12 cellular contexts compared by ENCODE assay signal in the genomic region with DNA sequence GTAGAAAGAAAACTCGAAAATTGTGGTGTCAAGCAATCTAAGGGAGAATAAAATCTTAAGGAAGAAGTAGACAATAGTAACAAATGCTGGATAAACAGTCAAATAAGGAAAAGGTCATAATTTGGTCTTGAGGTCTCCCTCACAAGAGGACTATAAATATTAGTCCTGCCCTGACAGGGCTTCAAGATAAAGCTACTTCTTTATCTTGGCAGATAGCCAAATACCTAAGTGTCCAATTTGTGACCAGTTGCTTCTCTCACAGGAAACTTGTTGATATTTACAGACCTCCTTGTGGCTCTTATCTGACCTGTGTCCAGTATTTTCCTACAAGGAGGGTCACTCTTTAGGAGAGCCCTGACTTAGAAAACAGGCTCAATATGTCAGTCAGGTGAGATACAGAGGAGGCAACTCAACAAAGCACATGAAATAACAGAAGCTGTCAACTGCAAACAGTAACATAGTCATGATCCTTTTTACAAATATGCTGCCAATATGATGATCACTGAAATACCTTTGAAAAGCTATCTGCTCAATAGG.
DNase-seq lines count a peak whose midpoint lies in the region; TF ChIP-seq lines count a peak whose summit lies in the region.
"Had no signal": no experiment of that assay in that cellular context is flagged by ENCODE, and none has a peak within 500 bp of the region (broad histone marks: within the 10 kb centered on the region; RNA-seq: fewer than 3 reads in every experiment).

No MANE protein-coding gene starts in this region.

- POLR2A ChIA-PET in HEK293 (lab: Yijun Ruan, JAX), result no interaction called here

- CTCF ChIA-PET in HEK293 (lab: Yijun Ruan, JAX), result no interaction called here

- in situ Hi-C loops in GM13976 (cut with MboI; ENCODE audit: low sequenced_read_pairs, unreplicated experiment), result no loop called here

- TF ChIP-seq CTCF in HEK293 (tag by site-specific recombination; IDR thresholded peaks at IDR 0.05), result no peak
- no peak for TF ChIP-seq CTCF in left ventricle myocardium inferior (IDR thresholded peaks at IDR 0.05; ENCODE audit: borderline replicate concordance)
- TF ChIP-seq CTCF in GM13976 (IDR thresholded peaks at IDR 0.05; ENCODE audit: borderline replicate concordance, control extremely low read depth, extremely low read depth, insufficient read depth, missing control alignments), result no peak

- H3K36me3 ChIP-seq in HEK293 (ENCODE audit: control insufficient read depth in 2 of 2, insufficient read depth in 1 of 2, low read length in 2 of 2), result no peaks in the 10 kb centered on the region
- H3K36me3 ChIP-seq in left ventricle myocardium inferior, result no peaks in the 10 kb centered on the region

- H3K9me3 ChIP-seq in HEK293 (ENCODE audit: control insufficient read depth, insufficient read depth, low read depth, low read length) (no peaks in the 10 kb centered on the region), left ventricle myocardium inferior (replicated peaks) (no peaks in the 10 kb centered on the region)

- H3K4me1 ChIP-seq in HEK293 (ENCODE audit: control insufficient read depth, insufficient read depth, low read length) (peaks cover 3% of the 10 kb centered on the region; the same call in 1 of the 2 replicates), left ventricle myocardium inferior (peaks cover 27% of the 10 kb centered on the region)

- no peak overlapping the region for H3K27ac ChIP-seq in HEK293 (ENCODE audit: extremely low read depth, low read depth, low read length)
- H3K27ac ChIP-seq in left ventricle myocardium inferior (replicated peaks), result peak overlapping the region; percentile 61
- H3K27ac ChIP-seq: C4-2B had no signal

- no peak overlapping the region for H3K4me3 ChIP-seq in HEK293 (ENCODE audit: low read depth, low read length)
- no peak overlapping the region for H3K4me3 ChIP-seq in left ventricle myocardium inferior

- intact Hi-C loops in left ventricle myocardium inferior (cut with micrococcal nuclease), result no loop called here

- no peaks in the 10 kb centered on the region for H3K27me3 ChIP-seq in left ventricle myocardium inferior (ENCODE audit: low read depth)

- DNase-seq in NCI-H82 (lab: John Stamatoyannopoulos, UW) (peak; percentile 25), NCI-H82 treated with DMSO at 0.1 percent for 48 hours (lab: John Stamatoyannopoulos, UW; ENCODE audit: unreplicated experiment) (no peak), NCI-H2227 treated with DMSO at 0.1 percent for 48 hours (lab: John Stamatoyannopoulos, UW) (peak; percentile 39), left ventricle myocardium inferior (no peak), NCI-H2171 (lab: John Stamatoyannopoulos, UW) (no peak), GM13976 (ENCODE audit: low spot score) (no peak)
- DNase-seq: DMS79, NCI-H1930, NCI-H510A treated with DMSO at 0.1 percent for 48 hours, T-cell had no signal

TF ChIP-seq in HEK293, 187 proteins besides CTCF, POLR2A, EP300 and RAD21:
- TF ChIP-seq SCRT2 (tag by site-specific recombination; IDR thresholded peaks at IDR 0.05) (0 out of 2 replicates have a peak, but pooled peaks have one; percentile 29), ZNF184 (tag by site-specific recombination; IDR thresholded peaks at IDR 0.05) (no peak)

Comparison
In these comparisons a context has a peak if more than half of its experiments do, and no peak if none do; other contexts are left out.
1. DNase-seq: peak in NCI-H82 (single experiment) and NCI-H2227 treated with DMSO at 0.1 percent for 48 hours (single experiment); none in NCI-H82 treated with DMSO at 0.1 percent for 48 hours (single experiment), left ventricle myocardium inferior (single experiment), NCI-H2171 (single experiment) and GM13976 (single experiment).